27 cellular contexts compared by ENCODE assay signal in the genomic region with DNA sequence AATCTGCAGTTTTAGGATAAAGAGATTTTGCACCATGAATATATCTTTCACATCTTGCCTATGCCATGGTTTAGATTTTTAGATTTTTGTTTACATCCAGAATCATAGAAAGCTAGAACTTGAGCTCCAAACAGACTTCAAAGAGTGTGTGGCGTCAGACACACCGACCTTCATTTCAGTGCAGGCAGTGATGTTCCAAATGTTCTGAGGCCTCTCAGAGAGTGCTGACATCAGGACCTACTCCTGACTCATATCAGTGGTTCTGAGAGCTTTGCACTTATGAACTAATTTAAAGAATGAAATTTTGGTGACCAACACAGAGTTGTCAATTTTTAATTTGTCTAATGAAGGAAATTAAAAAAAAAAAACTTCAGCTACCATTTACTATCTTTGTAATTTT. TPM values are rescaled to one million over a fixed set of nuclear protein-coding genes. Genes with fewer than 3 reads are reported as not detected.
"Had no signal": no experiment of that assay in that cellular context is flagged by ENCODE, and none has a peak within 500 bp of the region (broad histone marks: within the 10 kb centered on the region; RNA-seq: fewer than 3 reads in every experiment).

No MANE protein-coding gene starts in this region.

- H3K9me3 ChIP-seq: adrenal gland, body of pancreas, neutrophil, right lobe of liver, thyroid gland, vagina had no signal

- H3K27ac Mint-ChIP-seq: activated naive CD4-positive, alpha-beta T cell treated with anti-CD3 and anti-CD28 coated beads, Interleukin-2, amount 50 U/mL, for 24 hours; activated T-helper 2 cell treated with anti-CD3 and anti-CD28 coated beads, Interferon-gamma antibody, Interleukin-2, Interleukin-4, amounts not matched to agents 10 μg/mL and 5 μg/mL and 100 μg/mL, durations not matched to agents 14 hours and 24 hours and 36 hours; nephron progenitor cell had no signal

- H3K9me3 Mint-ChIP-seq: activated naive CD4-positive, alpha-beta T cell treated with anti-CD3 and anti-CD28 coated beads, Interleukin-2, amount 50 U/mL, for 24 hours had no signal

- H3K4me3 Mint-ChIP-seq: activated naive CD4-positive, alpha-beta T cell treated with anti-CD3 and anti-CD28 coated beads, Interleukin-2, amount 50 U/mL, for 24 hours; nephron progenitor cell; T-helper 17 cell had no signal

- H3K27ac ChIP-seq: adrenal gland, body of pancreas, epithelial cell of prostate, esophagus squamous epithelium, neutrophil, right lobe of liver, SK-N-MC, stomach, thyroid gland, upper lobe of left lung, vagina, WERI-Rb-1 had no signal

- H3K4me1 Mint-ChIP-seq: nephron progenitor cell had no signal

- H3K4me1 ChIP-seq: adrenal gland, body of pancreas, esophagus squamous epithelium, right lobe of liver, stomach, thyroid gland, upper lobe of left lung, vagina had no signal

- H3K4me3 ChIP-seq: adrenal gland, body of pancreas, esophagus squamous epithelium, right lobe of liver, SK-N-MC, stomach, thyroid gland, upper lobe of left lung, vagina had no signal

- H3K36me3 ChIP-seq: WERI-Rb-1 had no signal

- H3K27me3 Mint-ChIP-seq: activated naive CD4-positive, alpha-beta T cell treated with anti-CD3 and anti-CD28 coated beads, Interleukin-2, amount 50 U/mL, for 24 hours; T-helper 17 cell had no signal

- DNase-seq: activated CD4-positive, alpha-beta T cell treated with anti-CD3 and anti-CD28 coated beads for 1 hour; aorta; body of pancreas; dermis blood vessel endothelial cell; effector CD4-positive, alpha-beta T cell; esophagus squamous epithelium; mammary epithelial cell; nephron progenitor cell; right lobe of liver; stimulated activated CD4-positive, alpha-beta T cell treated with anti-CD3 and anti-CD28 coated beads, Interleukin-4, amount 100 ng/mL, for 1 hour; stomach; SW 1271; T-helper 17 cell; T1000; thyroid gland; upper lobe of left lung; WERI-Rb-1 had no signal

- ATAC-seq: body of pancreas, right lobe of liver, T-helper 17 cell had no signal

- H3K27me3 ChIP-seq: body of pancreas, esophagus squamous epithelium, neutrophil, right lobe of liver, stomach, thyroid gland, upper lobe of left lung, vagina had no signal

RNA-seq across cellular contexts. Expression of gene CXCR3, which starts 18.3 kb away (rescaled TPM):
- total RNA-seq: dermis blood vessel endothelial cell, frontal cortex, mammary epithelial cell, osteocyte, skeletal muscle tissue, stomach, vagina had no signal
- polyA plus RNA-seq: mammary epithelial cell had no signal
